ENCODE assay signal across 9 cellular contexts in the genomic region with DNA sequence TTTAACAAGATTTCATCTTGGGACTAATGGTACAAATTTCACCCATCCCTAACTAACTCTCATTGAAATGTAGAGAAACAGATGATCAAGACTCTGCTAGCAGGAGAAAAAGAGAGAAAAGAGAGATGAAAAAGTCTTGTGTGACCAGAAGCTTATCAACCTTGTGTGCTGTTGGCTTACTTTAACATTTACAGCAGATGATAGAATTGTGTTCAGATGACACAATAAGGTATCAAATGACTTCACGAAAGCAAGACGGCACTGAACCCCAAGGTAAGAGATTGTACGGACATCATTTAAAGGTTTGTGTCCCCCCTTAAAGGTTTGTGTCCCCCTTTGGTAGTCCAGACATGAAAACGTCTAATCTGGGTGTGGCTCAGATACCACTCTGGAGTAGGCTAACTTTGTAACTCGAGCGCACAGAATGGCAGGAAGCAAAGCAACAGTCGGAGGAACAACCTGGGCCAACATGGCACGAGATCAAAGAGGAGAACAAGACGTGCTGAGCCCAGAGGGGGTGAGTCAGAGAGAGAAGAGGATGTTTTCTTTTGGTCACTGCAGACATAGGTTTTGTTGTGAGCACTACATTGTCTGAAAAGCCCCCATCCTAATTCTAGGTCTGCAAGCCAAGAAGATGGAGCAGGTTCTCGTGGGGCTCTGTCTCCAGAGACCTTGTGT. TPM values are rescaled to one million over a fixed set of nuclear protein-coding genes. Genes with fewer than 3 reads are reported as not detected.
DNase-seq lines count a peak whose midpoint lies in the region; ATAC-seq and TF ChIP-seq lines count a peak whose summit lies in the region.
"Had no signal": no experiment of that assay in that cellular context is flagged by ENCODE, and none has a peak within 500 bp of the region (broad histone marks: within the 10 kb centered on the region; RNA-seq: fewer than 3 reads in every experiment).

No MANE protein-coding gene starts in this region.

- peaks cover 8% of the 10 kb centered on the region for H3K4me1 Mint-ChIP-seq in activated CD4-positive, alpha-beta T cell treated with anti-CD3 and anti-CD28 coated beads for 36 hours
- peaks cover 8% of the 10 kb centered on the region for H3K4me1 Mint-ChIP-seq in activated CD4-positive, alpha-beta T cell treated with anti-CD3 and anti-CD28 coated beads, Interleukin-2, amount 10 ng/mL, durations not matched to agents 24 days and 14 days

- H3K36me3 ChIP-seq in fibroblast of lung (ENCODE audit: control insufficient read depth, insufficient read depth, low read length) = no peaks in the 10 kb centered on the region
- H3K36me3 ChIP-seq in transverse colon = no peaks in the 10 kb centered on the region

- peak overlapping the region; percentile 2 for H3K27ac Mint-ChIP-seq in activated CD4-positive, alpha-beta T cell treated with anti-CD3 and anti-CD28 coated beads for 36 hours
- no peak overlapping the region for H3K27ac Mint-ChIP-seq in activated CD4-positive, alpha-beta T cell treated with anti-CD3 and anti-CD28 coated beads, Interleukin-2, amount 10 ng/mL, durations not matched to agents 24 days and 14 days

- H3K4me2 ChIP-seq in fibroblast of lung (ENCODE audit: extremely low read depth, insufficient read depth, low read length) = no peak overlapping the region

- TF ChIP-seq EP300 in transverse colon (IDR thresholded peaks at IDR 0.05; ENCODE audit: low read depth) = no peak

- TF ChIP-seq POLR2A in transverse colon (IDR thresholded peaks at IDR 0.05) = no peak

- TF ChIP-seq CTCF in fibroblast of lung (conservative IDR thresholded peaks at IDR 0.05 in 1 of 2, IDR thresholded peaks at IDR 0.05 in 1 of 2; ENCODE audit: low read depth in 1 of 2, low read length in 2 of 2) (no peak), transverse colon (IDR thresholded peaks at IDR 0.05) (no peak)

- CTCF ChIA-PET in activated CD4-positive, alpha-beta T cell treated with anti-CD3 and anti-CD28 coated beads for 36 hours (lab: Charles Lee) = interaction anchor here (1.9 kb wide), 1 partner anchor 10 kb away, joined by 5 read pairs; the partner anchor contains the start of gene LMBR1

- H4K20me1 ChIP-seq in fibroblast of lung (ENCODE audit: control insufficient read depth, extremely low read depth, insufficient read depth, low read length) = no peaks in the 10 kb centered on the region

- no peaks in the 10 kb centered on the region for H3K36me3 Mint-ChIP-seq in activated CD4-positive, alpha-beta T cell treated with anti-CD3 and anti-CD28 coated beads for 36 hours (ENCODE audit: low read depth)
- H3K36me3 Mint-ChIP-seq in activated CD4-positive, alpha-beta T cell treated with anti-CD3 and anti-CD28 coated beads, Interleukin-2, amount 10 ng/mL, durations not matched to agents 24 days and 14 days (ENCODE audit: low read depth) = no peaks in the 10 kb centered on the region

- 52 to 60% methylated on average over 6 to 10 of the region's 10 CpGs for WGBS in transverse colon (ENCODE audit: low coverage in 1 of 2), 2 donors

- H3K4me1 ChIP-seq in fibroblast of lung (ENCODE audit: control insufficient read depth, extremely low read depth, insufficient read depth, low read length) = no peaks in the 10 kb centered on the region
- no peaks in the 10 kb centered on the region for H3K4me1 ChIP-seq in transverse colon

- peak; percentile 81 for ATAC-seq in activated CD4-positive, alpha-beta T cell treated with anti-CD3 and anti-CD28 coated beads for 36 hours
- peak; percentile 65 for ATAC-seq in stimulated activated naive CD8-positive, alpha-beta T cell treated with anti-CD3 and anti-CD28 coated beads, Interleukin-15, Interleukin-2, amounts not matched to agents 100 U/mL and 50 U/mL, for 24 hours
- ATAC-seq in HG02973 (IDR thresholded peaks at IDR 0.05; ENCODE audit: unreplicated experiment) = no peak

- intact Hi-C loops in activated CD4-positive, alpha-beta T cell treated with anti-CD3 and anti-CD28 coated beads for 36 hours (cut with DNase I, micrococcal nuclease) = no loop called here
- intact Hi-C loops in activated CD4-positive, alpha-beta T cell treated with anti-CD3 and anti-CD28 coated beads, Interleukin-2, amount 10 ng/mL, durations not matched to agents 24 days and 14 days (cut with micrococcal nuclease) = no loop called here
- intact Hi-C loops in transverse colon (cut with DNase I; ENCODE audit: low total_unique reads) = no loop called here

- no peaks in the 10 kb centered on the region for H3K9me3 ChIP-seq in fibroblast of lung (ENCODE audit: control insufficient read depth, insufficient read depth, low read depth, low read length)
- H3K9me3 ChIP-seq in transverse colon = no peaks in the 10 kb centered on the region

- H3K27me3 Mint-ChIP-seq in activated CD4-positive, alpha-beta T cell treated with anti-CD3 and anti-CD28 coated beads for 36 hours = no peaks in the 10 kb centered on the region
- H3K27me3 Mint-ChIP-seq in activated CD4-positive, alpha-beta T cell treated with anti-CD3 and anti-CD28 coated beads, Interleukin-2, amount 10 ng/mL, durations not matched to agents 24 days and 14 days = peaks cover 4% of the 10 kb centered on the region

- no peaks in the 10 kb centered on the region for H3K27me3 ChIP-seq in fibroblast of lung (ENCODE audit: control insufficient read depth, insufficient read depth, low read length)
- no peaks in the 10 kb centered on the region for H3K27me3 ChIP-seq in transverse colon

- POLR2A ChIA-PET in activated CD4-positive, alpha-beta T cell treated with anti-CD3 and anti-CD28 coated beads for 36 hours (lab: Charles Lee) = no interaction called here

- in situ Hi-C loops in transverse colon (cut with MboI; ENCODE audit: low pct_ligation_motif_present in 1 of 4, low pct_unique_long_range_greater_than_20kb in 1 of 4, low sequenced_read_pairs in 3 of 4) = loop anchor here in 1 of 4 donors (10.0 kb wide), 1 partner anchor 61 kb away; no protein-coding TSS in a partner anchor

- peak; percentile 38 for DNase-seq in activated CD4-positive, alpha-beta T cell treated with anti-CD3 and anti-CD28 coated beads for 36 hours
- DNase-seq in activated CD4-positive, alpha-beta T cell treated with anti-CD3 and anti-CD28 coated beads for 1 hour = no peak
- peak; percentile 71 for DNase-seq in activated CD4-positive, alpha-beta T cell treated with anti-CD3 and anti-CD28 coated beads, Interleukin-2, amount 10 ng/mL, durations not matched to agents 24 days and 14 days
- DNase-seq in fibroblast of lung (ENCODE audit: low read depth in 2 of 2) (peak; percentile 27 to 75), DMS153 treated with DMSO at 0.1 percent for 48 hours (lab: John Stamatoyannopoulos, UW; ENCODE audit: unreplicated experiment) (no peak), transverse colon (no peak)
- DNase-seq in stimulated activated naive CD8-positive, alpha-beta T cell treated with anti-CD3 and anti-CD28 coated beads, Interleukin-15, Interleukin-2, amounts not matched to agents 100 U/mL and 50 U/mL, for 24 hours = no peak
- DNase-seq: NCI-H1694 had no signal

- H2AFZ ChIP-seq in fibroblast of lung (ENCODE audit: low read length) = no peak overlapping the region

- H3K4me3 ChIP-seq in fibroblast of lung (replicated peaks in 1 of 4; ENCODE audit: control extremely low read depth in 1 of 4, insufficient read depth in 1 of 4, low read depth in 3 of 4, low read length in 4 of 4) (no peak overlapping the region), transverse colon (no peak overlapping the region)

- H3K9ac ChIP-seq in fibroblast of lung (ENCODE audit: insufficient read depth, low read length) = no peak overlapping the region

- H3K9me3 Mint-ChIP-seq in activated CD4-positive, alpha-beta T cell treated with anti-CD3 and anti-CD28 coated beads for 36 hours (ENCODE audit: low read depth) = no peaks in the 10 kb centered on the region
- H3K9me3 Mint-ChIP-seq in activated CD4-positive, alpha-beta T cell treated with anti-CD3 and anti-CD28 coated beads, Interleukin-2, amount 10 ng/mL, durations not matched to agents 24 days and 14 days = no peaks in the 10 kb centered on the region

- H3K27ac ChIP-seq in fibroblast of lung (ENCODE audit: insufficient read depth, low read length) (no peak overlapping the region), transverse colon (peak overlapping the region in 1 of 4 donors; percentile 34)

- no peaks in the 10 kb centered on the region for H3K79me2 ChIP-seq in fibroblast of lung (ENCODE audit: control insufficient read depth, insufficient read depth, low read length)

- H3K4me3 Mint-ChIP-seq in activated CD4-positive, alpha-beta T cell treated with anti-CD3 and anti-CD28 coated beads for 36 hours = no peak overlapping the region
- no peak overlapping the region for H3K4me3 Mint-ChIP-seq in activated CD4-positive, alpha-beta T cell treated with anti-CD3 and anti-CD28 coated beads, Interleukin-2, amount 10 ng/mL, durations not matched to agents 24 days and 14 days

RNA-seq across cellular contexts. Expression of gene LMBR1, which starts 10.4 kb away (rescaled TPM):
- 10 to 100 TPM; 31.0 to 39.0 TPM for total RNA-seq in activated CD4-positive, alpha-beta T cell treated with anti-CD3 and anti-CD28 coated beads for 36 hours
- 57.0 and 63.6 TPM in 2 replicates for total RNA-seq in activated CD4-positive, alpha-beta T cell treated with anti-CD3 and anti-CD28 coated beads, Interleukin-2, amount 10 ng/mL, durations not matched to agents 24 days and 14 days
- total RNA-seq in fibroblast of lung (35.4 and 41.6 TPM in 2 replicates), transverse colon (10 to 100 TPM; 16.7 to 78.1 (median 67.4) TPM)
- polyA plus RNA-seq in fibroblast of lung = 30.1 and 30.8 TPM in 2 replicates
- 18.8 and 19.2 TPM in 2 replicates for polyA plus RNA-seq in fibroblast of lung (2012)
- 18.6 and 29.9 TPM in 2 replicates for polyA minus RNA-seq in fibroblast of lung (ENCODE audit: low replicate concordance)

RNA-seq across cellular contexts. Expression of gene NOM1, which starts 46.1 kb away (rescaled TPM):
- 10 to 100 TPM; 27.3 to 32.1 TPM for total RNA-seq in activated CD4-positive, alpha-beta T cell treated with anti-CD3 and anti-CD28 coated beads for 36 hours
- 50.5 and 54.5 TPM in 2 replicates for total RNA-seq in activated CD4-positive, alpha-beta T cell treated with anti-CD3 and anti-CD28 coated beads, Interleukin-2, amount 10 ng/mL, durations not matched to agents 24 days and 14 days
- total RNA-seq in fibroblast of lung = 13.9 and 14.9 TPM in 2 replicates
- 5.6 and 8.7 TPM in 2 replicates for polyA plus RNA-seq in fibroblast of lung
- polyA plus RNA-seq in fibroblast of lung (2012) = 7.6 and 10.6 TPM in 2 replicates
- polyA minus RNA-seq in fibroblast of lung (ENCODE audit: low replicate concordance) = 6.2 and 10.3 TPM in 2 replicates
- total RNA-seq in transverse colon = 10 to 100 TPM in 3 of 4 donors, 1 to 10 TPM in 1; 6.6 to 22.4 (median 15.2) TPM

Comparison
In these comparisons a context has a peak if more than half of its experiments do, and no peak if none do; other contexts are left out.
1. DNase-seq: peak in activated CD4-positive, alpha-beta T cell treated with anti-CD3 and anti-CD28 coated beads for 36 hours (single experiment), activated CD4-positive, alpha-beta T cell treated with anti-CD3 and anti-CD28 coated beads, Interleukin-2, amount 10 ng/mL, durations not matched to agents 24 days and 14 days (single experiment) and fibroblast of lung (2 of 2); none in activated CD4-positive, alpha-beta T cell treated with anti-CD3 and anti-CD28 coated beads for 1 hour (single experiment), stimulated activated naive CD8-positive, alpha-beta T cell treated with anti-CD3 and anti-CD28 coated beads, Interleukin-15, Interleukin-2, amounts not matched to agents 100 U/mL and 50 U/mL, for 24 hours (single experiment), DMS153 treated with DMSO at 0.1 percent for 48 hours (single experiment) and transverse colon (single experiment).